In genomic region chr2:238426568-238427434, GRCh38 we compare ENCODE assay signal across 8 cellular contexts. TPM values are rescaled to one million over a fixed set of nuclear protein-coding genes. Genes with fewer than 3 reads are reported as not detected.
DNase-seq lines count a peak whose midpoint lies in the region; ATAC-seq and TF ChIP-seq lines count a peak whose summit lies in the region.

ASB1 (plus strand) TSS chr2:238426927; CDS start chr2:238427071, 144 bp downstream.

- H2BK120ac ChIP-seq in mesenchymal stem cell (ENCODE audit: low read depth, low read length): peak within 1 kb of the TSS; percentile 92

- DNase-seq in NCI-H82 (lab: John Stamatoyannopoulos, UW) (peak; percentile 91), mesenchymal stem cell (peak; percentile 85)
- peak; percentile 48 to 67 for DNase-seq in activated CD8-positive, alpha-beta memory T cell treated with anti-CD3 and anti-CD28 coated beads for 1 hour (ENCODE audit: extremely low read depth in 1 of 2, low read depth in 1 of 2)
- DNase-seq in effector memory CD4-positive, alpha-beta T cell: peak; percentile 60 to 76 (median 64)
- DNase-seq in stimulated activated CD8-positive, alpha-beta memory T cell treated with anti-CD3 and anti-CD28 coated beads, Interleukin-15, amount 100 ng/mL, for 1 hour (ENCODE audit: low read depth): peak; percentile 53

- peaks cover 0 to 33% (median 30%) of the 10 kb centered on the region in 11 experiments; a peak in 18 of 22 replicates for H3K9me3 ChIP-seq in BLaER1 treated with 17β-estradiol and CSF1 and Interleukin-3, amounts not matched to agents 10 nM and 100 nM (replicated peaks in 1 of 11)
- no peaks in the 10 kb centered on the region for H3K9me3 ChIP-seq in effector memory CD4-positive, alpha-beta T cell (ENCODE audit: control insufficient read depth, low read length)
- peaks cover 7% of the 10 kb centered on the region for H3K9me3 ChIP-seq in mesenchymal stem cell (ENCODE audit: control insufficient read depth, low read length)

- under 1% methylated on average over 71 of the region's 104 CpGs for WGBS in mesenchymal stem cell

- H3K36me3 ChIP-seq in BLaER1 treated with 17β-estradiol and CSF1 and Interleukin-3, amounts not matched to agents 10 nM and 100 nM: peaks cover 12 to 37% (median 28%) of the 10 kb centered on the region in 11 experiments; a peak in 20 of 22 replicates
- peaks cover 9% of the 10 kb centered on the region for H3K36me3 ChIP-seq in effector memory CD4-positive, alpha-beta T cell (ENCODE audit: control insufficient read depth, insufficient read depth, low read length)
- H3K36me3 ChIP-seq in mesenchymal stem cell (ENCODE audit: control insufficient read depth in 1 of 2, insufficient read depth in 2 of 2, low read depth in 1 of 2, low read length in 2 of 2): peaks cover 4 to 22% of the 10 kb centered on the region in 2 experiments

- peak within 1 kb of the TSS; percentile 96 for H2BK5ac ChIP-seq in mesenchymal stem cell (ENCODE audit: low read depth, low read length, poor library complexity, severe bottlenecking)

- peak within 1 kb of the TSS; percentile 80 to 97 (median 91) for H3K4me2 ChIP-seq in BLaER1 treated with 17β-estradiol and CSF1 and Interleukin-3, amounts not matched to agents 10 nM and 100 nM
- H3K4me2 ChIP-seq in mesenchymal stem cell (ENCODE audit: low read length, poor library complexity, severe bottlenecking): peak within 1 kb of the TSS; percentile 85

- peak within 1 kb of the TSS; percentile 81 to 99 (median 95) for H3K27ac ChIP-seq in BLaER1 treated with 17β-estradiol and CSF1 and Interleukin-3, amounts not matched to agents 10 nM and 100 nM
- peak within 1 kb of the TSS; percentile 74 for H3K27ac ChIP-seq in effector memory CD4-positive, alpha-beta T cell (ENCODE audit: insufficient read depth, low read length, poor library complexity, severe bottlenecking)
- peak within 1 kb of the TSS; percentile 99 for H3K27ac ChIP-seq in mesenchymal stem cell (ENCODE audit: low read length, poor library complexity, severe bottlenecking)

- H3K18ac ChIP-seq in mesenchymal stem cell (ENCODE audit: low read depth in 1 of 2, low read length in 2 of 2): peak within 1 kb of the TSS; percentile 96 to 97

- H2AK5ac ChIP-seq in mesenchymal stem cell (ENCODE audit: low read length, severe bottlenecking): no peak within 1 kb of the TSS

- peak within 1 kb of the TSS; percentile 88 to 92 for H3K4ac ChIP-seq in mesenchymal stem cell (ENCODE audit: low read depth in 1 of 2, low read length in 2 of 2)

- TF ChIP-seq POLR2A in GM19099 (IDR thresholded peaks at IDR 0.05; ENCODE audit: extremely low read depth, insufficient read length, low read depth): peak; percentile 91

- H2BK15ac ChIP-seq in mesenchymal stem cell (ENCODE audit: low read depth, poor library complexity, severe bottlenecking): peak within 1 kb of the TSS; percentile 88

- H4K91ac ChIP-seq in mesenchymal stem cell (ENCODE audit: low read length): peak within 1 kb of the TSS; percentile 97

- peak within 1 kb of the TSS; percentile 99 for H4K8ac ChIP-seq in mesenchymal stem cell (ENCODE audit: low read length)

- H3K4me3 ChIP-seq in BLaER1 treated with 17β-estradiol and CSF1 and Interleukin-3, amounts not matched to agents 10 nM and 100 nM: peak within 1 kb of the TSS; percentile 76 to 94 (median 88)
- H3K4me3 ChIP-seq in effector memory CD4-positive, alpha-beta T cell (ENCODE audit: insufficient read depth, low read depth, low read length, poor library complexity, severe bottlenecking): peak within 1 kb of the TSS; percentile 75
- peak within 1 kb of the TSS; percentile 91 to 94 for H3K4me3 ChIP-seq in mesenchymal stem cell (ENCODE audit: insufficient read depth in 1 of 2, low read depth in 1 of 2, low read length in 2 of 2)

- H3K27me3 ChIP-seq in BLaER1 treated with 17β-estradiol and CSF1 and Interleukin-3, amounts not matched to agents 10 nM and 100 nM: no peaks in the 10 kb centered on the region
- H3K27me3 ChIP-seq in effector memory CD4-positive, alpha-beta T cell (replicated peaks; ENCODE audit: control insufficient read depth, insufficient read depth, low read length, poor library complexity, severe bottlenecking): no peaks in the 10 kb centered on the region
- H3K27me3 ChIP-seq in mesenchymal stem cell (ENCODE audit: control insufficient read depth in 1 of 2, insufficient read depth in 1 of 2, low read length in 2 of 2): no peaks in the 10 kb centered on the region

- peaks cover 0 to 16% (median 6%) of the 10 kb centered on the region in 11 experiments; a peak in 13 of 22 replicates for H4K20me1 ChIP-seq in BLaER1 treated with 17β-estradiol and CSF1 and Interleukin-3, amounts not matched to agents 10 nM and 100 nM

- peaks cover 3% of the 10 kb centered on the region for H3K79me1 ChIP-seq in mesenchymal stem cell (replicated peaks; ENCODE audit: low read length, poor library complexity, severe bottlenecking)

- H3K23ac ChIP-seq in mesenchymal stem cell (ENCODE audit: low read length in 2 of 2): peak within 1 kb of the TSS; percentile 86 to 92

- H2BK12ac ChIP-seq in mesenchymal stem cell (ENCODE audit: low read length in 2 of 2): peak within 1 kb of the TSS in 1 of 2 experiments; percentile 68

- peak; percentile 62 for ATAC-seq in HG03378 (IDR thresholded peaks at IDR 0.05; ENCODE audit: unreplicated experiment)

- peak within 1 kb of the TSS; percentile 83 for H2AFZ ChIP-seq in mesenchymal stem cell (ENCODE audit: low read depth, low read length)

- peaks cover 21 to 44% (median 29%) of the 10 kb centered on the region in 10 experiments for H3K4me1 ChIP-seq in BLaER1 treated with 17β-estradiol and CSF1 and Interleukin-3, amounts not matched to agents 10 nM and 100 nM
- H3K4me1 ChIP-seq in effector memory CD4-positive, alpha-beta T cell (ENCODE audit: control insufficient read depth, insufficient read depth, low read length, poor library complexity, severe bottlenecking): peaks cover 8% of the 10 kb centered on the region
- H3K4me1 ChIP-seq in mesenchymal stem cell (ENCODE audit: control insufficient read depth, insufficient read depth, low read depth, low read length): peaks cover 30% of the 10 kb centered on the region

- H3K9ac ChIP-seq in BLaER1 treated with 17β-estradiol and CSF1 and Interleukin-3, amounts not matched to agents 10 nM and 100 nM: peak within 1 kb of the TSS; percentile 88 to 98 (median 92)
- H3K9ac ChIP-seq in mesenchymal stem cell (ENCODE audit: low read length): peak within 1 kb of the TSS; percentile 93

- peak within 1 kb of the TSS in 1 of 2 experiments; percentile 94 for H3K14ac ChIP-seq in mesenchymal stem cell (ENCODE audit: low read length in 2 of 2)

RNA-seq across cellular contexts. Expression of gene ASB1, which starts in this region (rescaled TPM):
- 23.1 TPM for polyA plus RNA-seq in mesenchymal stem cell (2013, experiment 1 of 2)
- polyA plus RNA-seq in mesenchymal stem cell (2013, experiment 2 of 2): 25.2 TPM

Comparison
In these comparisons a context has a peak if more than half of its experiments do, and no peak if none do; other contexts are left out.
1. Peak in every context shown above with its lines: DNase-seq, ATAC-seq, H3K4me3 ChIP-seq and H3K27ac ChIP-seq.